ENCODE assay signal across 9 cellular contexts in the genomic region with DNA sequence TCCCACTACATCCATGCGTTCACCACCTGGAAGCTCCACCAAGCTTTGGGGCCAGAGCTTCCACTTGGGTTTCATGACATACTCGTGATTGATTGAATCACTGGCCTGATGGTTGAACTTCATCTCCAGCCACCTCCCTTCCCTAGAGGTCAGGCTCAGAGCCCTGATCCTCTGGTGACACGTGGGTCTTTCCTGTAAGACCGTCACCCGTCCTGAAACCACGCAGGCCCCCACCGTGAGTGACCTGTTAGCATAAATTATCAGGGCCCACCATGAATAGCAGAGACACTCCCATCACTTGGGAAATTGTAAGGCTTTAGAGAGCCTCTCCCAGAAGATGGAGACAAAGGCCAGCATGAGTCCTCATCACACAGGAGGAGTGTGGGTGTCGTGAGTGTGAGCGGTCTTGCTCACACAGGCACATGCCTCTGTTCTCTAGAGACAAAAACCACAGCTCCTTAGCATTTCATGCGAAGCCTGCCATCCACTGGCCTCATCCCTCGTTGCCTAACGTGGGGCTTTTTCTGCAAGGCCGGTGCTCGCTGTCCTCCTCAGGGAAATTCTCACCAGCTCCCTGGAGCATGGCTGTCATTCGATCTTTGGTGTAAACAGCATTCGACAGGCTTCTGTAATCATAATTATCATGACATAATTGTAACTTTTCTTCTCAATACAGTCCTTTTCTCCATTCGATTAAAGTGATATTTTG.
DNase-seq lines count a peak whose midpoint lies in the region; ATAC-seq and TF ChIP-seq lines count a peak whose summit lies in the region.
"Had no signal": no experiment of that assay in that cellular context is flagged by ENCODE, and none has a peak within 500 bp of the region (broad histone marks: within the 10 kb centered on the region; RNA-seq: fewer than 3 reads in every experiment).

No MANE protein-coding gene starts in this region.

- peak overlapping the region; percentile 68 for H3K4me2 ChIP-seq in OCI-LY3 (ENCODE audit: low read length)

- H4K20me1 ChIP-seq in OCI-LY3 (ENCODE audit: insufficient read depth, low read length): no peaks in the 10 kb centered on the region

- H3K4me1 ChIP-seq in OCI-LY3 (ENCODE audit: low read length) (peaks cover 99% of the 10 kb centered on the region), ascending aorta (no peaks in the 10 kb centered on the region)

- peak overlapping the region; percentile 98 for H3K9ac ChIP-seq in OCI-LY3 (ENCODE audit: low read length)

- H3K4me3 ChIP-seq in OCI-LY3 (ENCODE audit: low read length) (peak overlapping the region; percentile 41), ascending aorta (no peak overlapping the region)

- H3K9me3 ChIP-seq in OCI-LY3 (ENCODE audit: insufficient read depth, low read length): no peaks in the 10 kb centered on the region
- H3K9me3 ChIP-seq in ascending aorta: no peaks in the 10 kb centered on the region

- ATAC-seq in GM18502 (IDR thresholded peaks at IDR 0.05; ENCODE audit: poor library complexity, unreplicated experiment) (peak; percentile 32), GM21528 (IDR thresholded peaks at IDR 0.05; ENCODE audit: low FRiP score, unreplicated experiment) (peak; percentile 33)

- intact Hi-C loops in ascending aorta (cut with DNase I): no loop called here

- no peaks in the 10 kb centered on the region for H3K27me3 ChIP-seq in OCI-LY3 (ENCODE audit: low read depth, low read length)
- H3K27me3 ChIP-seq in ascending aorta: no peaks in the 10 kb centered on the region

- H3K36me3 ChIP-seq in OCI-LY3 (replicated peaks; ENCODE audit: low read depth, low read length) (no peaks in the 10 kb centered on the region), ascending aorta (no peaks in the 10 kb centered on the region)

- H3K79me2 ChIP-seq in OCI-LY3 (ENCODE audit: low read length): peaks cover 28% of the 10 kb centered on the region

- peak; percentile 71 for TF ChIP-seq CTCF in OCI-LY3 (IDR thresholded peaks at IDR 0.05; ENCODE audit: low read depth, low read length)
- no peak for TF ChIP-seq CTCF in ascending aorta (IDR thresholded peaks at IDR 0.05)

- H3K27ac ChIP-seq in OCI-LY3 (ENCODE audit: low read length) (peak overlapping the region; percentile 100), ascending aorta (no peak overlapping the region)

- no peak overlapping the region for H2AFZ ChIP-seq in OCI-LY3 (ENCODE audit: low read depth, low read length)

- DNase-seq in midbrain (lab: John Stamatoyannopoulos, UW) (peak; percentile 6), HT-29 (ENCODE audit: low spot score) (no peak), ascending aorta (ENCODE audit: low spot score in 2 of 2) (no peak), NCI-H2171 (lab: John Stamatoyannopoulos, UW) (no peak)
- DNase-seq in activated effector memory CD4-positive, alpha-beta T cell treated with anti-CD3 and anti-CD28 coated beads, Interleukin-2, amount 50 U/mL, for 16 hours: no peak
- DNase-seq: NCI-H774 had no signal
